15 cellular contexts compared by ENCODE assay signal in genomic region chr4:74283614-74284013, GRCh38. TPM values are rescaled to one million over a fixed set of nuclear protein-coding genes. Genes with fewer than 3 reads are reported as not detected.
DNase-seq lines count a peak whose midpoint lies in the region; ATAC-seq, FAIRE-seq and TF ChIP-seq lines count a peak whose summit lies in the region.
"Had no signal": no experiment of that assay in that cellular context is flagged by ENCODE, and none has a peak within 500 bp of the region (broad histone marks: within the 10 kb centered on the region; RNA-seq: fewer than 3 reads in every experiment).

No MANE protein-coding gene starts in this region.

- H3K4me3 ChIP-seq in astrocyte (ENCODE audit: insufficient read depth, low read depth, low read length) = peak overlapping the region; percentile 19
- H3K4me3 ChIP-seq: colonic mucosa, pancreas had no signal

- H4K20me1 ChIP-seq in astrocyte (ENCODE audit: insufficient read depth, low read length) = no peaks in the 10 kb centered on the region

- DNase-seq in AG08395 (ENCODE audit: low spot score) = peak; percentile 24
- DNase-seq in HS-5 (ENCODE audit: low read depth) = peak; percentile 43
- peak; percentile 84 for DNase-seq in astrocyte (ENCODE audit: low read depth)
- peak; percentile 76 for DNase-seq in glomerular visceral epithelial cell (ENCODE audit: extremely low spot score)
- DNase-seq in stimulated activated naive CD4-positive, alpha-beta T cell treated with Interleukin-2 at 50 U/mL for 16 hours (lab: John Stamatoyannopoulos, UW) = no peak
- DNase-seq in NCI-H446 (lab: John Stamatoyannopoulos, UW) = no peak
- DNase-seq in NCI-H2171 (lab: John Stamatoyannopoulos, UW) = no peak
- DNase-seq in T-helper 17 cell = no peak
- DNase-seq: activated CD4-positive, alpha-beta T cell treated with anti-CD3 and anti-CD28 coated beads, Interleukin-2, amount 10 ng/mL, durations not matched to agents 24 days and 14 days; activated effector memory CD4-positive, alpha-beta T cell treated with Interleukin-2 at 50 U/mL for 16 hours; colonic mucosa; NCI-H510A; pancreas had no signal

- no peaks in the 10 kb centered on the region for H3K27me3 ChIP-seq in astrocyte (ENCODE audit: insufficient read depth, low read length)
- H3K27me3 ChIP-seq: colonic mucosa, pancreas had no signal

- H3K36me3 Mint-ChIP-seq in astrocyte (ENCODE audit: low read depth, unreplicated experiment) = peaks cover 5% of the 10 kb centered on the region
- H3K36me3 Mint-ChIP-seq in T-helper 17 cell (ENCODE audit: low read depth) = peaks cover 4% of the 10 kb centered on the region

- ATAC-seq in T-helper 17 cell = no peak

- H3K4me2 ChIP-seq in astrocyte (ENCODE audit: low read length) = peak overlapping the region; percentile 74

- TF ChIP-seq CTCF in astrocyte (IDR thresholded peaks at IDR 0.05; ENCODE audit: insufficient read depth, low read depth, low read length) = no peak

- H3K4me1 ChIP-seq in astrocyte (ENCODE audit: insufficient read depth, low read length) = peaks cover 13% of the 10 kb centered on the region
- H3K4me1 ChIP-seq: colonic mucosa, pancreas had no signal

- FAIRE-seq in astrocyte (lab: Jason Lieb, UNC) = no peak
- FAIRE-seq: pancreas had no signal

- peaks cover 41% of the 10 kb centered on the region for H3K4me1 Mint-ChIP-seq in astrocyte (ENCODE audit: low read depth, unreplicated experiment)
- H3K4me1 Mint-ChIP-seq in T-helper 17 cell = no peaks in the 10 kb centered on the region
- H3K4me1 Mint-ChIP-seq: activated CD4-positive, alpha-beta T cell treated with anti-CD3 and anti-CD28 coated beads, Interleukin-2, amount 10 ng/mL, durations not matched to agents 24 days and 14 days; B cell had no signal

- no peak overlapping the region for H2AFZ ChIP-seq in astrocyte (ENCODE audit: low read depth, low read length)

- peak overlapping the region; percentile 50 for H3K27ac ChIP-seq in astrocyte (ENCODE audit: low read depth, low read length)
- H3K27ac ChIP-seq: colonic mucosa, pancreas had no signal

- H3K27me3 Mint-ChIP-seq in astrocyte (ENCODE audit: low read depth, unreplicated experiment) = no peaks in the 10 kb centered on the region
- no peaks in the 10 kb centered on the region for H3K27me3 Mint-ChIP-seq in T-helper 17 cell
- H3K27me3 Mint-ChIP-seq: activated CD4-positive, alpha-beta T cell treated with anti-CD3 and anti-CD28 coated beads, Interleukin-2, amount 10 ng/mL, durations not matched to agents 24 days and 14 days; B cell had no signal

- no peaks in the 10 kb centered on the region for H3K36me3 ChIP-seq in astrocyte (ENCODE audit: insufficient read depth, low read length)
- H3K36me3 ChIP-seq: colonic mucosa, pancreas had no signal

- H3K79me2 ChIP-seq in astrocyte (ENCODE audit: insufficient read depth, low read length) = no peaks in the 10 kb centered on the region

- H3K9me3 ChIP-seq in astrocyte (ENCODE audit: insufficient read depth, low read depth, low read length) = no peaks in the 10 kb centered on the region
- H3K9me3 ChIP-seq in T-helper 17 cell (ENCODE audit: control insufficient read depth, low read length, poor library complexity, severe bottlenecking) = no peaks in the 10 kb centered on the region
- H3K9me3 ChIP-seq: colonic mucosa, pancreas had no signal

- no peaks in the 10 kb centered on the region for H3K9me3 Mint-ChIP-seq in astrocyte (ENCODE audit: unreplicated experiment)
- H3K9me3 Mint-ChIP-seq: activated CD4-positive, alpha-beta T cell treated with anti-CD3 and anti-CD28 coated beads, Interleukin-2, amount 10 ng/mL, durations not matched to agents 24 days and 14 days had no signal

- H3K4me3 Mint-ChIP-seq in astrocyte (ENCODE audit: unreplicated experiment) (no peak overlapping the region), T-helper 17 cell (no peak overlapping the region)
- H3K4me3 Mint-ChIP-seq: activated CD4-positive, alpha-beta T cell treated with anti-CD3 and anti-CD28 coated beads, Interleukin-2, amount 10 ng/mL, durations not matched to agents 24 days and 14 days; B cell had no signal

- H3K9ac ChIP-seq in astrocyte (ENCODE audit: low read length) = peak overlapping the region; percentile 16

- H3K27ac Mint-ChIP-seq in astrocyte (ENCODE audit: unreplicated experiment) (peak overlapping the region; percentile 98), T-helper 17 cell (no peak overlapping the region)
- H3K27ac Mint-ChIP-seq: activated CD4-positive, alpha-beta T cell treated with anti-CD3 and anti-CD28 coated beads, Interleukin-2, amount 10 ng/mL, durations not matched to agents 24 days and 14 days; B cell had no signal

RNA-seq across cellular contexts. Expression of gene EPGN, which starts 24.7 kb away (rescaled TPM):
- total RNA-seq in astrocyte = 0.54 and 0.77 TPM in 2 replicates
- total RNA-seq in T-helper 17 cell = not detected
- total RNA-seq: activated CD4-positive, alpha-beta T cell treated with anti-CD3 and anti-CD28 coated beads, Interleukin-2, amount 10 ng/mL, durations not matched to agents 24 days and 14 days; colonic mucosa; lung microvascular endothelial cell had no signal

Comparison
In these comparisons a context has a peak if more than half of its experiments do, and no peak if none do; other contexts are left out.
1. DNase-seq: peak in AG08395 (single experiment), HS-5 (single experiment), astrocyte (single experiment) and glomerular visceral epithelial cell (single experiment); none in stimulated activated naive CD4-positive, alpha-beta T cell treated with Interleukin-2 at 50 U/mL for 16 hours (single experiment), NCI-H446 (0 of 2), NCI-H2171 (single experiment) and T-helper 17 cell (0 of 3).